8 cellular contexts compared by ENCODE assay signal in genomic region chr10:99534939-99535763, GRCh38. TPM values are rescaled to one million over a fixed set of nuclear protein-coding genes. Genes with fewer than 3 reads are reported as not detected.
A peak's percentile ranks its signal among the peaks of the same experiment; 100 is the strongest.
DNase-seq lines count a peak whose midpoint lies in the region; ATAC-seq and TF ChIP-seq lines count a peak whose summit lies in the region.

No MANE protein-coding gene starts in this region.

- no peak for TF ChIP-seq EP300 in neural cell (conservative IDR thresholded peaks at IDR 0.05; ENCODE audit: poor library complexity, severe bottlenecking)

- H3F3A ChIP-seq in neural cell (ENCODE audit: insufficient read depth, low read length, poor library complexity, severe bottlenecking), result no peaks in the 10 kb centered on the region

- peak in 1 of 3 donors; percentile 36 for DNase-seq in CD4-positive, CD25-positive, alpha-beta regulatory T cell
- DNase-seq in LoVo (ENCODE audit: low spot score) (peak; percentile 25), GM19240 (ENCODE audit: insufficient read length, low spot score) (no peak), KG1 (lab: John Stamatoyannopoulos, UW) (no peak)
- DNase-seq in stimulated activated CD4-positive, alpha-beta T cell treated with anti-CD3 and anti-CD28 coated beads, Interleukin-12 subunit alpha, Interleukin-12 subunit beta, amount 100 ng/mL, for 4 hours, result no peak

- peaks cover 4 to 56% (median 24%) of the 10 kb centered on the region in 4 donors for H3K4me1 Mint-ChIP-seq in CD4-positive, CD25-positive, alpha-beta regulatory T cell

- TF ChIP-seq CTCF in neural cell (IDR thresholded peaks at IDR 0.05; ENCODE audit: poor library complexity, severe bottlenecking), result no peak

- H3K36me3 Mint-ChIP-seq in CD4-positive, CD25-positive, alpha-beta regulatory T cell, result no peaks in the 10 kb centered on the region

- no peak overlapping the region for H3K4me3 ChIP-seq in CD4-positive, CD25-positive, alpha-beta regulatory T cell (ENCODE audit: low read depth, low read length)
- H3K4me3 ChIP-seq in duodenal mucosa (ENCODE audit: low read depth in 1 of 2, low read length in 2 of 2), result peak overlapping the region; percentile 70 to 76
- H3K4me3 ChIP-seq in neural cell (ENCODE audit: low read length), result peak overlapping the region; percentile 60

- H3K9me2 ChIP-seq in neural cell (ENCODE audit: insufficient read depth, low read length), result no peaks in the 10 kb centered on the region

- peaks cover 90% of the 10 kb centered on the region for H3K27me3 Mint-ChIP-seq in CD4-positive, CD25-positive, alpha-beta regulatory T cell

- H3K27ac ChIP-seq in CD4-positive, CD25-positive, alpha-beta regulatory T cell (ENCODE audit: insufficient read depth, low read length, poor library complexity, severe bottlenecking), result no peak overlapping the region
- H3K27ac ChIP-seq in duodenal mucosa (ENCODE audit: low read depth, low read length), result peak overlapping the region; percentile 22
- H3K27ac ChIP-seq in neural cell (ENCODE audit: low read length), result no peak overlapping the region

- H3K4me1 ChIP-seq in CD4-positive, CD25-positive, alpha-beta regulatory T cell (ENCODE audit: control insufficient read depth, insufficient read depth, low read length, poor library complexity, severe bottlenecking), result peaks cover 34% of the 10 kb centered on the region
- H3K4me1 ChIP-seq in duodenal mucosa (ENCODE audit: control insufficient read depth in 1 of 2, insufficient read depth in 2 of 2, low read length in 2 of 2), result peaks cover 5 to 24% of the 10 kb centered on the region in 2 donors

- no peaks in the 10 kb centered on the region for H3K36me3 ChIP-seq in CD4-positive, CD25-positive, alpha-beta regulatory T cell (ENCODE audit: control insufficient read depth, insufficient read depth, low read length)
- H3K36me3 ChIP-seq in duodenal mucosa (ENCODE audit: control insufficient read depth in 1 of 2, insufficient read depth in 2 of 2, low read length in 2 of 2), result no peaks in the 10 kb centered on the region
- no peaks in the 10 kb centered on the region for H3K36me3 ChIP-seq in neural cell (ENCODE audit: insufficient read depth, low read length)

- peaks cover 0 to 8% (median 0%) of the 10 kb centered on the region in 7 donors for H3K9me3 Mint-ChIP-seq in CD4-positive, CD25-positive, alpha-beta regulatory T cell

- H3K27ac Mint-ChIP-seq in CD4-positive, CD25-positive, alpha-beta regulatory T cell, result peak overlapping the region in 1 of 3 donors; percentile 14

- peaks cover 40% of the 10 kb centered on the region for H3K27me3 ChIP-seq in CD4-positive, CD25-positive, alpha-beta regulatory T cell (ENCODE audit: control insufficient read depth, insufficient read depth, low read length)
- peaks cover 90 to 92% of the 10 kb centered on the region in 2 donors for H3K27me3 ChIP-seq in duodenal mucosa (ENCODE audit: control insufficient read depth in 1 of 2, insufficient read depth in 2 of 2, low read length in 2 of 2)
- H3K27me3 ChIP-seq in neural cell (ENCODE audit: insufficient read depth, low read depth, low read length), result peaks cover 98% of the 10 kb centered on the region

- H3K4me3 Mint-ChIP-seq in CD4-positive, CD25-positive, alpha-beta regulatory T cell, result peak overlapping the region; percentile 38 to 82 (median 71)

- no peak overlapping the region for H2AFZ ChIP-seq in neural cell (ENCODE audit: low read depth, low read length)

- no peaks in the 10 kb centered on the region for H4K20me1 ChIP-seq in neural cell (ENCODE audit: insufficient read depth)

- no peak for ATAC-seq in CD4-positive, CD25-positive, alpha-beta regulatory T cell (ENCODE audit: low read depth in 2 of 2)
- no peak for ATAC-seq in HG03457 (IDR thresholded peaks at IDR 0.05; ENCODE audit: unreplicated experiment)

- no peaks in the 10 kb centered on the region for H3K9me3 ChIP-seq in CD4-positive, CD25-positive, alpha-beta regulatory T cell (ENCODE audit: control insufficient read depth in 2 of 2, low read length in 2 of 2)
- H3K9me3 ChIP-seq in duodenal mucosa (ENCODE audit: control insufficient read depth in 1 of 2, low read length in 2 of 2) (no peaks in the 10 kb centered on the region), neural cell (ENCODE audit: low read length) (no peaks in the 10 kb centered on the region)

- H3K9ac ChIP-seq in duodenal mucosa (ENCODE audit: low read depth in 1 of 2, low read length in 2 of 2) (peak overlapping the region; percentile 54 to 70), neural cell (ENCODE audit: low read length) (peak overlapping the region; percentile 12)

- TF ChIP-seq RAD21 in neural cell (conservative IDR thresholded peaks at IDR 0.05), result no peak

- H3K4me2 ChIP-seq in neural cell (ENCODE audit: low read length), result no peak overlapping the region

- H3K79me2 ChIP-seq in neural cell (replicated peaks; ENCODE audit: insufficient read depth, low read length), result no peaks in the 10 kb centered on the region

TF ChIP-seq in neural cell, 6 proteins besides CTCF, POLR2A, EP300 and RAD21:
- peak; percentile 24 for TF ChIP-seq MXI1 (conservative IDR thresholded peaks at IDR 0.05; ENCODE audit: poor library complexity, severe bottlenecking)
- peak; percentile 21 for TF ChIP-seq POLR2AphosphoS5 (IDR thresholded peaks at IDR 0.05)
- peak; percentile 4 for TF ChIP-seq EZH2 (IDR thresholded peaks at IDR 0.05; ENCODE audit: borderline replicate concordance, insufficient read depth, low read length, poor library complexity, severe bottlenecking)
- no peak for TF ChIP-seq SMC3 (conservative IDR thresholded peaks at IDR 0.05; ENCODE audit: poor library complexity)

RNA-seq across cellular contexts. Expression of gene NKX2-3, which starts 2.4 kb away (rescaled TPM):
- not detected for total RNA-seq in CD4-positive, CD25-positive, alpha-beta regulatory T cell
- not detected for polyA plus RNA-seq in CD4-positive, CD25-positive, alpha-beta regulatory T cell
- polyA plus RNA-seq in neural cell, result not detected in 2 replicates
- polyA minus RNA-seq in neural cell, result not detected in 2 replicates
